Comparison of ENCODE assay signal across 8 cellular contexts in the genomic region with DNA sequence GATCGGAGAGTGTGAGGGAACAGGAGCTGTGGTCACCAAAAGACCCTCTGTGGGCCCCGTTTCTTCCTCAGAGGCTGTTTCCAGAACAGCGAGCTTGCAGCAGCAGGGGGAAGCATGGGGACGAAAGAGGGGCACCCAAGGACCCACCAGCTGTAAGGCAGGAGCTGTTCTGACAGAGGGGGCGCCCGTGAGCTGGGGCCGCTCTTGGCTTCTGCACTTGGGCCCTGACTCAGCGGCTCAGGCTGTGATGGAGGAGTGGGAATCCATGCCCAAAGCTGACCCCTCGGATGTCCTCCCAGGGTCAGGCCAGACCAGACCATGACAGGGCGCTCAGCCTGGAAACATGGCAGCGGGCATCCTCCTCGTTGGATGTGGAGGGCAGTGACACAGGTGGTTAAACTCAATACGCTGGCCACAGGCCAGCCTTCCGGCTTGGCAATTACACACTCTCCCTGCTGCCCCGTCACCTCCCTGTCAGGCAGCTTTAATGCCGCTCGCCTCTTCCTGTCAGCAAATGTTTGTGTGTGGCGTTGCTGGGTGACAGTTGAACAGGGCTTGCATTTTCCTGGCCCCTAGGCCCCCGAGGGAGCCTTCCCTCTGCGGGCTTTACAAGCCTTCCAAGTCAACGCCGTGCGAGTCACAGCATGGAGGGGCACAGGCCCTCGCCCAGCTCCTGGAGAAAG.
DNase-seq lines count a peak whose midpoint lies in the region; ATAC-seq and TF ChIP-seq lines count a peak whose summit lies in the region.

No MANE protein-coding gene starts in this region.

- DNase-seq in Calu3 (peak; percentile 50), NCI-H146 treated with DMSO at 0.1 percent for 48 hours (lab: John Stamatoyannopoulos, UW; ENCODE audit: unreplicated experiment) (peak; percentile 36), mesothelial cell of epicardium (ENCODE audit: low spot score in 2 of 2, unreplicated experiment in 2 of 2) (no peak), T-helper 1 cell (no peak), tibial artery (no peak)

- H3K4me3 Mint-ChIP-seq in Calu3 (ENCODE audit: low read depth, unreplicated experiment): no peak overlapping the region
- peak overlapping the region in 1 of 5 experiments; percentile 8 for H3K4me3 Mint-ChIP-seq in brain
- H3K4me3 Mint-ChIP-seq in mesothelial cell of epicardium: no peak overlapping the region

- H3K9me3 ChIP-seq in tibial artery: no peaks in the 10 kb centered on the region

- intact Hi-C loops in Calu3 (cut with micrococcal nuclease; ENCODE audit: unreplicated experiment): no loop called here
- intact Hi-C loops in tibial artery (cut with DNase I; ENCODE audit: low total_unique reads): no loop called here

- no peak overlapping the region for H3K27ac ChIP-seq in tibial artery

- peaks cover 8% of the 10 kb centered on the region for H3K4me1 Mint-ChIP-seq in Calu3 (ENCODE audit: low read depth, unreplicated experiment)
- peaks cover 63% of the 10 kb centered on the region for H3K4me1 Mint-ChIP-seq in brain
- peaks cover 16% of the 10 kb centered on the region for H3K4me1 Mint-ChIP-seq in mesothelial cell of epicardium

- no peaks in the 10 kb centered on the region for H3K27me3 ChIP-seq in tibial artery

- H3K27ac Mint-ChIP-seq in Calu3 (ENCODE audit: unreplicated experiment) (no peak overlapping the region), brain (peak overlapping the region in 4 of 5 experiments; percentile 41 to 94 (median 76)), mesothelial cell of epicardium (no peak overlapping the region)

- no TSS peak for BruUV-seq in Calu3 (replicated peaks; lab: Mats Ljungman, UMichigan)

- ATAC-seq in GM21825 (IDR thresholded peaks at IDR 0.05; ENCODE audit: unreplicated experiment): no peak
- ATAC-seq in HG03175 (IDR thresholded peaks at IDR 0.05; ENCODE audit: unreplicated experiment): no peak

- H3K9me3 Mint-ChIP-seq in Calu3 (ENCODE audit: low read depth, unreplicated experiment) (no peaks in the 10 kb centered on the region), brain (peaks cover 0 to 15% (median 0%) of the 10 kb centered on the region in 5 experiments), mesothelial cell of epicardium (peaks cover 20% of the 10 kb centered on the region)

- peaks cover 64% of the 10 kb centered on the region for H3K27me3 Mint-ChIP-seq in Calu3 (ENCODE audit: unreplicated experiment)
- no peaks in the 10 kb centered on the region for H3K27me3 Mint-ChIP-seq in brain
- no peaks in the 10 kb centered on the region for H3K27me3 Mint-ChIP-seq in mesothelial cell of epicardium (ENCODE audit: low read depth)

- H3K36me3 Mint-ChIP-seq in Calu3 (ENCODE audit: insufficient read depth, unreplicated experiment) (no peaks in the 10 kb centered on the region), brain (no peaks in the 10 kb centered on the region), mesothelial cell of epicardium (no peaks in the 10 kb centered on the region)

- TF ChIP-seq CTCF in Calu3 (IDR thresholded peaks at IDR 0.05; ENCODE audit: unreplicated experiment): no peak
- peak in 1 of 2 experiments; percentile 58 for TF ChIP-seq CTCF in brain (conservative IDR thresholded peaks at IDR 0.05)
- TF ChIP-seq CTCF in mesothelial cell of epicardium (IDR thresholded peaks at IDR 0.05; ENCODE audit: unreplicated experiment): peak; percentile 17
- TF ChIP-seq CTCF in tibial artery (IDR thresholded peaks at IDR 0.05): no peak

- H3K4me3 ChIP-seq in tibial artery: no peak overlapping the region

- H3K4me1 ChIP-seq in tibial artery: peaks cover 0 to 18% (median 2%) of the 10 kb centered on the region in 4 donors

- CTCF ChIA-PET in Calu3 (lab: Charles Lee): no interaction called here

- H3K36me3 ChIP-seq in tibial artery: no peaks in the 10 kb centered on the region

Comparison
In these comparisons a context has a peak if more than half of its experiments do, and no peak if none do; other contexts are left out.
1. DNase-seq: peak in Calu3 (single experiment) and NCI-H146 treated with DMSO at 0.1 percent for 48 hours (single experiment); none in mesothelial cell of epicardium (0 of 2), T-helper 1 cell (0 of 5) and tibial artery (0 of 2).
2. H3K27ac Mint-ChIP-seq: peak in brain (4 of 5); none in Calu3 (single experiment) and mesothelial cell of epicardium (single experiment).